Comparison of ENCODE assay signal across 1 cellular context in genomic region chr7:106065560-106066500, GRCh38.
TF ChIP-seq lines count a peak whose summit lies in the region.

No MANE protein-coding gene starts in this region.

TF ChIP-seq in WTC11, 78 proteins besides CTCF, POLR2A, EP300 and RAD21 (continued from another document):
- TF ChIP-seq MAX (CRISPR knock-in tag; IDR thresholded peaks at IDR 0.05), result no peak
- no peak for TF ChIP-seq ZNF317 (CRISPR knock-in tag; IDR thresholded peaks at IDR 0.05; ENCODE audit: borderline replicate concordance, low read depth)
- TF ChIP-seq AR (CRISPR knock-in tag; IDR thresholded peaks at IDR 0.05), result no peak
- no peak for TF ChIP-seq ZNF263 (CRISPR knock-in tag; IDR thresholded peaks at IDR 0.05; ENCODE audit: low read depth)
- no peak for TF ChIP-seq MXD4 (CRISPR knock-in tag; IDR thresholded peaks at IDR 0.05; ENCODE audit: borderline replicate concordance)
- no peak for TF ChIP-seq FOXP1 (CRISPR knock-in tag; IDR thresholded peaks at IDR 0.05; ENCODE audit: borderline replicate concordance)
- TF ChIP-seq CBFB (CRISPR knock-in tag; IDR thresholded peaks at IDR 0.05; ENCODE audit: low read depth), result no peak
- TF ChIP-seq EMX1 (CRISPR knock-in tag; IDR thresholded peaks at IDR 0.05), result no peak
- TF ChIP-seq ATF1 (CRISPR knock-in tag; IDR thresholded peaks at IDR 0.05), result no peak
- no peak for TF ChIP-seq AFF4 (CRISPR knock-in tag; IDR thresholded peaks at IDR 0.05; ENCODE audit: borderline replicate concordance)
- no peak for TF ChIP-seq TEAD4 (CRISPR knock-in tag; IDR thresholded peaks at IDR 0.05)
- TF ChIP-seq E2F4 (CRISPR knock-in tag; IDR thresholded peaks at IDR 0.05; ENCODE audit: borderline replicate concordance, low read depth), result no peak
- TF ChIP-seq USF1 (CRISPR knock-in tag; IDR thresholded peaks at IDR 0.05), result no peak
- no peak for TF ChIP-seq NR1H2 (CRISPR knock-in tag; IDR thresholded peaks at IDR 0.05)
